In genomic region chr11:76159303-76159937, GRCh38 we compare ENCODE assay signal across 18 cellular contexts. TPM values are rescaled to one million over a fixed set of nuclear protein-coding genes. Genes with fewer than 3 reads are reported as not detected.
"Had no signal": no experiment of that assay in that cellular context is flagged by ENCODE, and none has a peak within 500 bp of the region (broad histone marks: within the 10 kb centered on the region; RNA-seq: fewer than 3 reads in every experiment).

No MANE protein-coding gene starts in this region.

- DNase-seq: activated CD4-positive, alpha-beta T cell treated with anti-CD3 and anti-CD28 coated beads for 36 hours; activated CD4-positive, alpha-beta T cell treated with anti-CD3 and anti-CD28 coated beads, Interleukin-2, amount 50 U/mL, for 48 hours; activated gamma-delta T cell; cerebellar nuclear complex; effector CD8-positive, alpha-beta T cell; gastrocnemius medialis; head of caudate nucleus; kidney glomerular epithelial cell; left ventricle myocardium inferior; mesenchymal stem cell; naive B cell; stimulated activated naive CD8-positive, alpha-beta T cell treated with anti-CD3 and anti-CD28 coated beads, Interleukin-15, Interleukin-2, amounts not matched to agents 100 U/mL and 50 U/mL, for 24 hours had no signal

- FAIRE-seq: bronchial epithelial cell had no signal

- H3K27ac ChIP-seq: ascending aorta, gastrocnemius medialis, left ventricle myocardium inferior, parathyroid adenoma, tibial nerve, vagina had no signal

- H3K79me2 ChIP-seq: parathyroid adenoma had no signal

- H3K36me3 ChIP-seq: ascending aorta, gastrocnemius medialis, left ventricle myocardium inferior, tibial nerve, vagina had no signal

- H2AFZ ChIP-seq: parathyroid adenoma had no signal

- H3K9me3 ChIP-seq: ascending aorta, gastrocnemius medialis, left ventricle myocardium inferior, mucosa of descending colon, tibial nerve, vagina had no signal

- H3K4me3 ChIP-seq: ascending aorta, gastrocnemius medialis, left ventricle myocardium inferior, mucosa of descending colon, tibial nerve, vagina had no signal

- H3K9ac ChIP-seq: parathyroid adenoma had no signal

- H3K27me3 ChIP-seq: ascending aorta, gastrocnemius medialis, tibial nerve, vagina had no signal

RNA-seq across cellular contexts. Expression of gene WNT11, which starts 46.9 kb away (rescaled TPM):
- total RNA-seq: activated CD4-positive, alpha-beta T cell treated with anti-CD3 and anti-CD28 coated beads for 36 hours; bronchial epithelial cell had no signal
